9 cellular contexts compared by ENCODE assay signal in genomic region chr6:169427856-169428255, GRCh38.
DNase-seq lines count a peak whose midpoint lies in the region; ATAC-seq and TF ChIP-seq lines count a peak whose summit lies in the region.
"Had no signal": no experiment of that assay in that cellular context is flagged by ENCODE, and none has a peak within 500 bp of the region (broad histone marks: within the 10 kb centered on the region; RNA-seq: fewer than 3 reads in every experiment).

No MANE protein-coding gene starts in this region.

- H3K9me3 ChIP-seq in iPS-18a (ENCODE audit: control insufficient read depth, low read depth, low read length) (peaks cover 9% of the 10 kb centered on the region), skeletal muscle tissue (ENCODE audit: control insufficient read depth in 3 of 3, low read length in 3 of 3) (peaks cover 7 to 12% (median 8%) of the 10 kb centered on the region in 3 donors)

- no peaks in the 10 kb centered on the region for H3K79me2 ChIP-seq in GM23338 (replicated peaks; ENCODE audit: insufficient read depth)

- intact Hi-C loops in Calu3 (cut with micrococcal nuclease; ENCODE audit: unreplicated experiment): no loop called here

- H3K27me3 ChIP-seq in GM23338 (ENCODE audit: insufficient read depth) (no peaks in the 10 kb centered on the region), iPS-18a (ENCODE audit: control insufficient read depth, insufficient read depth, low read length) (peaks cover 7% of the 10 kb centered on the region), skeletal muscle tissue (ENCODE audit: control insufficient read depth in 3 of 3, insufficient read depth in 3 of 3, low read length in 3 of 3) (peaks cover 0 to 6% (median 3%) of the 10 kb centered on the region in 3 donors)

- peak; percentile 57 for ATAC-seq in GM23338

- H3K4me1 Mint-ChIP-seq in GM23338 (peaks cover 21% of the 10 kb centered on the region), Calu3 (ENCODE audit: low read depth, unreplicated experiment) (no peaks in the 10 kb centered on the region)

- no peaks in the 10 kb centered on the region for H3K9me2 ChIP-seq in GM23338 (ENCODE audit: insufficient read depth)

- no peak overlapping the region for H3K4me3 ChIP-seq in GM23338
- peak overlapping the region; percentile 10 for H3K4me3 ChIP-seq in iPS-18a (ENCODE audit: low read length)
- no peak overlapping the region for H3K4me3 ChIP-seq in skeletal muscle tissue (ENCODE audit: low read length in 3 of 3)

- H3K27ac ChIP-seq in GM23338 (ENCODE audit: low read depth): no peak overlapping the region
- H3K27ac ChIP-seq in iPS-18a (ENCODE audit: low read length): peak overlapping the region; percentile 34
- peak overlapping the region; percentile 56 for H3K27ac ChIP-seq in skeletal muscle tissue (ENCODE audit: low read depth, low read length)
- H3K27ac ChIP-seq: epithelial cell of prostate had no signal

- BruUV-seq in Calu3 (replicated peaks; lab: Mats Ljungman, UMichigan): no TSS peak

- H3K9me3 Mint-ChIP-seq in GM23338 (peaks cover 65% of the 10 kb centered on the region), Calu3 (ENCODE audit: low read depth, unreplicated experiment) (peaks cover 16% of the 10 kb centered on the region)

- H3K27ac Mint-ChIP-seq in GM23338 (peak overlapping the region; percentile 60), Calu3 (ENCODE audit: unreplicated experiment) (no peak overlapping the region)

- H3K36me3 ChIP-seq in GM23338 (ENCODE audit: insufficient read depth): peaks cover 12% of the 10 kb centered on the region; the same call in 1 of the 2 replicates
- H3K36me3 ChIP-seq in iPS-18a (ENCODE audit: control insufficient read depth, low read depth, low read length): no peaks in the 10 kb centered on the region
- H3K36me3 ChIP-seq in skeletal muscle tissue (ENCODE audit: control insufficient read depth in 3 of 3, insufficient read depth in 3 of 3, low read length in 3 of 3): no peaks in the 10 kb centered on the region

- CTCF ChIA-PET in Calu3 (lab: Charles Lee): no interaction called here

- H3K36me3 Mint-ChIP-seq in GM23338 (ENCODE audit: low read depth) (peaks cover 55% of the 10 kb centered on the region), Calu3 (ENCODE audit: insufficient read depth, unreplicated experiment) (no peaks in the 10 kb centered on the region)

- no peaks in the 10 kb centered on the region for H4K20me1 ChIP-seq in GM23338 (replicated peaks; ENCODE audit: insufficient read depth)

- peak overlapping the region; percentile 14; the same call in 1 of the 2 replicates for H3K4me2 ChIP-seq in GM23338

- peak overlapping the region; percentile 20 for H2AFZ ChIP-seq in GM23338

- H3K4me1 ChIP-seq in GM23338 (ENCODE audit: insufficient read depth): peaks cover 7% of the 10 kb centered on the region
- H3K4me1 ChIP-seq in iPS-18a (ENCODE audit: control insufficient read depth, low read depth, low read length): peaks cover 19% of the 10 kb centered on the region
- peaks cover 0 to 10% (median 3%) of the 10 kb centered on the region in 3 donors for H3K4me1 ChIP-seq in skeletal muscle tissue (ENCODE audit: control insufficient read depth in 3 of 3, insufficient read depth in 3 of 3, low read length in 3 of 3)

- DNase-seq in GM23338 (ENCODE audit: low spot score): peak; percentile 30
- DNase-seq in astrocyte of the hippocampus (ENCODE audit: low read depth, low spot score): peak; percentile 78
- no peak for DNase-seq in NCI-H1105 (lab: John Stamatoyannopoulos, UW)
- DNase-seq in germinal center (ENCODE audit: low spot score): no peak
- no peak for DNase-seq in NCI-H187 treated with DMSO at 0.1 percent for 48 hours (lab: John Stamatoyannopoulos, UW)
- DNase-seq in Calu3: no peak

- H3F3A ChIP-seq in GM23338 (replicated peaks; ENCODE audit: low read depth): no peaks in the 10 kb centered on the region

- H3K27me3 Mint-ChIP-seq in GM23338 (ENCODE audit: insufficient read depth, low read depth, poor library complexity): peaks cover 10% of the 10 kb centered on the region
- no peaks in the 10 kb centered on the region for H3K27me3 Mint-ChIP-seq in Calu3 (ENCODE audit: unreplicated experiment)

- TF ChIP-seq CTCF in GM23338 (conservative IDR thresholded peaks at IDR 0.05; ENCODE audit: low read depth in 2 of 2) (no peak), Calu3 (IDR thresholded peaks at IDR 0.05; ENCODE audit: unreplicated experiment) (no peak)

- no peak overlapping the region for H3K4me3 Mint-ChIP-seq in GM23338
- no peak overlapping the region for H3K4me3 Mint-ChIP-seq in Calu3 (ENCODE audit: low read depth, unreplicated experiment)

- H3K9ac ChIP-seq in iPS-18a (ENCODE audit: low read length): peak overlapping the region; percentile 52
- H3K9ac ChIP-seq in skeletal muscle tissue (ENCODE audit: low read depth in 1 of 3, low read length in 3 of 3): peak overlapping the region in 1 of 3 donors; percentile 38

TF ChIP-seq in GM23338, 12 proteins besides CTCF, POLR2A, EP300 and RAD21 (continues in another document):
- TF ChIP-seq JUNB (IDR thresholded peaks at IDR 0.05; ENCODE audit: unreplicated experiment) (no peak), CREB1 (CRISPR knock-in tag; IDR thresholded peaks at IDR 0.05; ENCODE audit: low read depth) (no peak), STAT1 (IDR thresholded peaks at IDR 0.05; ENCODE audit: unreplicated experiment) (no peak), EZH2phosphoT487 (IDR thresholded peaks at IDR 0.05; ENCODE audit: unreplicated experiment) (no peak), ZNF462 (CRISPR knock-in tag; IDR thresholded peaks at IDR 0.05) (no peak)

Comparison
In these comparisons a context has a peak if more than half of its experiments do, and no peak if none do; other contexts are left out.
1. DNase-seq: peak in GM23338 (single experiment) and astrocyte of the hippocampus (single experiment); none in NCI-H1105 (single experiment), germinal center (single experiment), NCI-H187 treated with DMSO at 0.1 percent for 48 hours (single experiment) and Calu3 (single experiment).